In the genomic region with DNA sequence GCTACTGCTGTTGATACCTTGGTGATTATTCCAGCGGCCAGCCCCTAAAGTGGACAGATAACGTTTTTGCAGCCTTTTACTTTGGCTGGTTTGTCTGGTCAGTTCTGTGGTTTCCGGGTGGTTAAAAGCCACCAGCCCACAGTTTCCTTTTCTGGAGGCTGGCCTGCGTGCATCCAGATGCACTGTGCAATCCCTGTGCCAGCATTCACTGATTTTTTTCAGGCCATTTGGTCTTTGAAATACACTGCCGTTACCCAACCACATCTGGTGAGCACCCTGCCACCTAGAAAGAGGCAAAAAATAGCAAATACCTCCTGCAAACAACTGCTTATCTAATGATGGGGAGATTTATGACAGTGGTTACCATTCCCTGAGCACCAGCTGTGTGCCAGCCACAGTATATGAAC, we compare ENCODE assay signal across 1 cellular context.
TF ChIP-seq lines count a peak whose summit lies in the region.

No MANE protein-coding gene starts in this region.

TF ChIP-seq in SK-N-SH, 30 proteins besides CTCF, POLR2A, EP300 and RAD21 (continued from another document):
- TF ChIP-seq, protein P1, sequence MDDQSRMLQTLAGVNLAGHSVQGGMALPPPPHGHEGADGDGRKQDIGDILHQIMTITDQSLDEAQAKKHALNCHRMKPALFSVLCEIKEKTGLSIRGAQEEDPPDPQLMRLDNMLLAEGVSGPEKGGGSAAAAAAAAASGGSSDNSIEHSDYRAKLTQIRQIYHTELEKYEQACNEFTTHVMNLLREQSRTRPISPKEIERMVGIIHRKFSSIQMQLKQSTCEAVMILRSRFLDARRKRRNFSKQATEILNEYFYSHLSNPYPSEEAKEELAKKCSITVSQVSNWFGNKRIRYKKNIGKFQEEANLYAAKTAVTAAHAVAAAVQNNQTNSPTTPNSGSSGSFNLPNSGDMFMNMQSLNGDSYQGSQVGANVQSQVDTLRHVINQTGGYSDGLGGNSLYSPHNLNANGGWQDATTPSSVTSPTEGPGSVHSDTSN (IDR thresholded peaks at IDR 0.05): peak; percentile 69
- no peak for TF ChIP-seq SMC3 (IDR thresholded peaks at IDR 0.05; ENCODE audit: low read depth, low read length)
- no peak for TF ChIP-seq ELF1 (IDR thresholded peaks at IDR 0.05)
- no peak for TF ChIP-seq TEAD4 (IDR thresholded peaks at IDR 0.05; ENCODE audit: borderline replicate concordance, insufficient read depth)
- no peak; the same call in 1 of the 2 replicates for TF ChIP-seq RXRA (IDR thresholded peaks at IDR 0.05; ENCODE audit: borderline replicate concordance, low read depth)
- TF ChIP-seq, protein P2, sequence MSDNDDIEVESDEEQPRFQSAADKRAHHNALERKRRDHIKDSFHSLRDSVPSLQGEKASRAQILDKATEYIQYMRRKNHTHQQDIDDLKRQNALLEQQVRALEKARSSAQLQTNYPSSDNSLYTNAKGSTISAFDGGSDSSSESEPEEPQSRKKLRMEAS (IDR thresholded peaks at IDR 0.05; ENCODE audit: low read depth): no peak
- TF ChIP-seq, protein P3, sequence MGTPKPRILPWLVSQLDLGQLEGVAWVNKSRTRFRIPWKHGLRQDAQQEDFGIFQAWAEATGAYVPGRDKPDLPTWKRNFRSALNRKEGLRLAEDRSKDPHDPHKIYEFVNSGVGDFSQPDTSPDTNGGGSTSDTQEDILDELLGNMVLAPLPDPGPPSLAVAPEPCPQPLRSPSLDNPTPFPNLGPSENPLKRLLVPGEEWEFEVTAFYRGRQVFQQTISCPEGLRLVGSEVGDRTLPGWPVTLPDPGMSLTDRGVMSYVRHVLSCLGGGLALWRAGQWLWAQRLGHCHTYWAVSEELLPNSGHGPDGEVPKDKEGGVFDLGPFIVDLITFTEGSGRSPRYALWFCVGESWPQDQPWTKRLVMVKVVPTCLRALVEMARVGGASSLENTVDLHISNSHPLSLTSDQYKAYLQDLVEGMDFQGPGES (IDR thresholded peaks at IDR 0.05; ENCODE audit: low read depth, low read length): no peak
- peak; percentile 29; the same call in 1 of the 2 replicates for TF ChIP-seq JUND (IDR thresholded peaks at IDR 0.05)
- TF ChIP-seq NRF1 (IDR thresholded peaks at IDR 0.05; ENCODE audit: low read depth, low read length): no peak
- peak; percentile 48 for TF ChIP-seq GATA2 (CRISPR knock-in tag; IDR thresholded peaks at IDR 0.05)
- TF ChIP-seq FOXM1 (IDR thresholded peaks at IDR 0.05; ENCODE audit: low read depth): no peak
- no peak for TF ChIP-seq EZH2phosphoT487 (IDR thresholded peaks at IDR 0.05; ENCODE audit: borderline replicate concordance, low read depth)
- TF ChIP-seq CHD2 (IDR thresholded peaks at IDR 0.05; ENCODE audit: low read length, partially characterized antibody): peak; percentile 70
- no peak for TF ChIP-seq FOXJ3 (CRISPR knock-in tag; IDR thresholded peaks at IDR 0.05)
- TF ChIP-seq SIN3A (IDR thresholded peaks at IDR 0.05; ENCODE audit: borderline replicate concordance, low read depth, low read length): no peak
- no peak for TF ChIP-seq RFX5 (IDR thresholded peaks at IDR 0.05; ENCODE audit: low read length)
- TF ChIP-seq YY1 (IDR thresholded peaks at IDR 0.05; ENCODE audit: low read depth): no peak
- TF ChIP-seq, protein P4, sequence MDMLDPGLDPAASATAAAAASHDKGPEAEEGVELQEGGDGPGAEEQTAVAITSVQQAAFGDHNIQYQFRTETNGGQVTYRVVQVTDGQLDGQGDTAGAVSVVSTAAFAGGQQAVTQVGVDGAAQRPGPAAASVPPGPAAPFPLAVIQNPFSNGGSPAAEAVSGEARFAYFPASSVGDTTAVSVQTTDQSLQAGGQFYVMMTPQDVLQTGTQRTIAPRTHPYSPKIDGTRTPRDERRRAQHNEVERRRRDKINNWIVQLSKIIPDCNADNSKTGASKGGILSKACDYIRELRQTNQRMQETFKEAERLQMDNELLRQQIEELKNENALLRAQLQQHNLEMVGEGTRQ (IDR thresholded peaks at IDR 0.05; ENCODE audit: borderline replicate concordance, low read depth, low read length): no peak
- TF ChIP-seq, protein P5, sequence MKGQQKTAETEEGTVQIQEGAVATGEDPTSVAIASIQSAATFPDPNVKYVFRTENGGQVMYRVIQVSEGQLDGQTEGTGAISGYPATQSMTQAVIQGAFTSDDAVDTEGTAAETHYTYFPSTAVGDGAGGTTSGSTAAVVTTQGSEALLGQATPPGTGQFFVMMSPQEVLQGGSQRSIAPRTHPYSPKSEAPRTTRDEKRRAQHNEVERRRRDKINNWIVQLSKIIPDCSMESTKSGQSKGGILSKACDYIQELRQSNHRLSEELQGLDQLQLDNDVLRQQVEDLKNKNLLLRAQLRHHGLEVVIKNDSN (IDR thresholded peaks at IDR 0.05; ENCODE audit: borderline replicate concordance, low read depth): no peak
- peak; percentile 86 for TF ChIP-seq TCF12 (IDR thresholded peaks at IDR 0.05)
- TF ChIP-seq, protein P6, sequence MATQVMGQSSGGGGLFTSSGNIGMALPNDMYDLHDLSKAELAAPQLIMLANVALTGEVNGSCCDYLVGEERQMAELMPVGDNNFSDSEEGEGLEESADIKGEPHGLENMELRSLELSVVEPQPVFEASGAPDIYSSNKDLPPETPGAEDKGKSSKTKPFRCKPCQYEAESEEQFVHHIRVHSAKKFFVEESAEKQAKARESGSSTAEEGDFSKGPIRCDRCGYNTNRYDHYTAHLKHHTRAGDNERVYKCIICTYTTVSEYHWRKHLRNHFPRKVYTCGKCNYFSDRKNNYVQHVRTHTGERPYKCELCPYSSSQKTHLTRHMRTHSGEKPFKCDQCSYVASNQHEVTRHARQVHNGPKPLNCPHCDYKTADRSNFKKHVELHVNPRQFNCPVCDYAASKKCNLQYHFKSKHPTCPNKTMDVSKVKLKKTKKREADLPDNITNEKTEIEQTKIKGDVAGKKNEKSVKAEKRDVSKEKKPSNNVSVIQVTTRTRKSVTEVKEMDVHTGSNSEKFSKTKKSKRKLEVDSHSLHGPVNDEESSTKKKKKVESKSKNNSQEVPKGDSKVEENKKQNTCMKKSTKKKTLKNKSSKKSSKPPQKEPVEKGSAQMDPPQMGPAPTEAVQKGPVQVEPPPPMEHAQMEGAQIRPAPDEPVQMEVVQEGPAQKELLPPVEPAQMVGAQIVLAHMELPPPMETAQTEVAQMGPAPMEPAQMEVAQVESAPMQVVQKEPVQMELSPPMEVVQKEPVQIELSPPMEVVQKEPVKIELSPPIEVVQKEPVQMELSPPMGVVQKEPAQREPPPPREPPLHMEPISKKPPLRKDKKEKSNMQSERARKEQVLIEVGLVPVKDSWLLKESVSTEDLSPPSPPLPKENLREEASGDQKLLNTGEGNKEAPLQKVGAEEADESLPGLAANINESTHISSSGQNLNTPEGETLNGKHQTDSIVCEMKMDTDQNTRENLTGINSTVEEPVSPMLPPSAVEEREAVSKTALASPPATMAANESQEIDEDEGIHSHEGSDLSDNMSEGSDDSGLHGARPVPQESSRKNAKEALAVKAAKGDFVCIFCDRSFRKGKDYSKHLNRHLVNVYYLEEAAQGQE (IDR thresholded peaks at IDR 0.05; ENCODE audit: low read depth, low read length): no peak
- TF ChIP-seq RCOR1 (IDR thresholded peaks at IDR 0.05; ENCODE audit: low read length): peak; percentile 76; the same call in 1 of the 2 replicates
- TF ChIP-seq MXI1 (IDR thresholded peaks at IDR 0.05; ENCODE audit: low read depth, low read length): peak; percentile 57; the same call in 1 of the 2 replicates
- TF ChIP-seq, protein P7, sequence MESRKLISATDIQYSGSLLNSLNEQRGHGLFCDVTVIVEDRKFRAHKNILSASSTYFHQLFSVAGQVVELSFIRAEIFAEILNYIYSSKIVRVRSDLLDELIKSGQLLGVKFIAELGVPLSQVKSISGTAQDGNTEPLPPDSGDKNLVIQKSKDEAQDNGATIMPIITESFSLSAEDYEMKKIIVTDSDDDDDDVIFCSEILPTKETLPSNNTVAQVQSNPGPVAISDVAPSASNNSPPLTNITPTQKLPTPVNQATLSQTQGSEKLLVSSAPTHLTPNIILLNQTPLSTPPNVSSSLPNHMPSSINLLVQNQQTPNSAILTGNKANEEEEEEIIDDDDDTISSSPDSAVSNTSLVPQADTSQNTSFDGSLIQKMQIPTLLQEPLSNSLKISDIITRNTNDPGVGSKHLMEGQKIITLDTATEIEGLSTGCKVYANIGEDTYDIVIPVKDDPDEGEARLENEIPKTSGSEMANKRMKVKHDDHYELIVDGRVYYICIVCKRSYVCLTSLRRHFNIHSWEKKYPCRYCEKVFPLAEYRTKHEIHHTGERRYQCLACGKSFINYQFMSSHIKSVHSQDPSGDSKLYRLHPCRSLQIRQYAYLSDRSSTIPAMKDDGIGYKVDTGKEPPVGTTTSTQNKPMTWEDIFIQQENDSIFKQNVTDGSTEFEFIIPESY (IDR thresholded peaks at IDR 0.05; ENCODE audit: borderline replicate concordance, low read depth): no peak
- TF ChIP-seq POLR2AphosphoS5 (IDR thresholded peaks at IDR 0.05; ENCODE audit: low read depth, low read length): peak; percentile 13; the same call in 1 of the 2 replicates
